Comparison of ENCODE assay signal across 27 cellular contexts in genomic region chr1:8899046-8899445, GRCh38. TPM values are rescaled to one million over a fixed set of nuclear protein-coding genes. Genes with fewer than 3 reads are reported as not detected.
DNase-seq lines count a peak whose midpoint lies in the region; ATAC-seq, FAIRE-seq and TF ChIP-seq lines count a peak whose summit lies in the region.
"Had no signal": no experiment of that assay in that cellular context is flagged by ENCODE, and none has a peak within 500 bp of the region (broad histone marks: within the 10 kb centered on the region; RNA-seq: fewer than 3 reads in every experiment).

No MANE protein-coding gene starts in this region.

- H3K9me3 Mint-ChIP-seq in T-helper 2 cell treated with Interferon-gamma antibody and Interleukin-4, amounts not matched to agents 5 μg/mL and 100 μg/mL, for 36 hours, result peaks cover 10% of the 10 kb centered on the region
- peaks cover 12% of the 10 kb centered on the region for H3K9me3 Mint-ChIP-seq in activated CD4-positive, alpha-beta memory T cell treated with anti-CD3 and anti-CD28 coated beads for 36 hours

- H3K27ac ChIP-seq in A549, result peak overlapping the region; percentile 81 to 96
- H3K27ac ChIP-seq in colonic mucosa, result peak overlapping the region; percentile 37
- H3K27ac ChIP-seq: BLaER1, KMS-11, lower lobe of right lung, Peyer's patch, vagina had no signal

- H3K27me3 ChIP-seq in colonic mucosa, result no peaks in the 10 kb centered on the region
- H3K27me3 ChIP-seq: BLaER1, Peyer's patch, suprapubic skin, vagina had no signal

- H3K4me3 ChIP-seq in A549 (no peak overlapping the region), colonic mucosa (no peak overlapping the region)
- H3K4me3 ChIP-seq: BLaER1, lower lobe of right lung, Peyer's patch, suprapubic skin, vagina had no signal

- peak overlapping the region; percentile 96 for H3K27ac Mint-ChIP-seq in T-helper 2 cell treated with Interferon-gamma antibody and Interleukin-4, amounts not matched to agents 5 μg/mL and 100 μg/mL, for 36 hours
- peak overlapping the region; percentile 99 for H3K27ac Mint-ChIP-seq in activated CD4-positive, alpha-beta memory T cell treated with anti-CD3 and anti-CD28 coated beads for 36 hours

- POLR2A ChIA-PET in A549 (lab: Yijun Ruan, JAX), result no interaction called here
- POLR2A ChIA-PET in activated CD4-positive, alpha-beta memory T cell treated with anti-CD3 and anti-CD28 coated beads for 36 hours (lab: Charles Lee), result interaction anchor here (0.6 to 4.4 kb wide), 3 partner anchors 8 to 25 kb away, joined by 3 to 39 read pairs (median 5); partner anchors contain the start of gene ENO1

- no peak overlapping the region for H3K9ac ChIP-seq in colonic mucosa (ENCODE audit: low read depth in 2 of 2, low read length in 2 of 2)
- H3K9ac ChIP-seq: BLaER1, KMS-11 had no signal

- peaks cover 32% of the 10 kb centered on the region for H3K4me1 Mint-ChIP-seq in T-helper 2 cell treated with Interferon-gamma antibody and Interleukin-4, amounts not matched to agents 5 μg/mL and 100 μg/mL, for 36 hours (ENCODE audit: low read depth)
- H3K4me1 Mint-ChIP-seq in activated CD4-positive, alpha-beta memory T cell treated with anti-CD3 and anti-CD28 coated beads for 36 hours (ENCODE audit: low read depth), result peaks cover 47% of the 10 kb centered on the region

- CTCF ChIA-PET in A549 (lab: Yijun Ruan, JAX), result interaction anchor here (0.9 to 2.4 kb wide), 3 partner anchors 19 to 106 kb away, joined by 3 to 6 read pairs (median 3); no protein-coding TSS in a partner anchor
- CTCF ChIA-PET in activated CD4-positive, alpha-beta memory T cell treated with anti-CD3 and anti-CD28 coated beads for 36 hours (lab: Charles Lee), result interaction anchor here (1.6 to 2.6 kb wide), 2 partner anchors 89 to 106 kb away, joined by 5 to 10 read pairs; no protein-coding TSS in a partner anchor

- WGBS in A549 (ENCODE audit: missing lambda C conversion rate), result 91% methylated on average over 7 of the region's 7 CpGs

- DNase-seq in T-helper 2 cell treated with Interferon-gamma antibody and Interleukin-4, amounts not matched to agents 5 μg/mL and 100 μg/mL, for 36 hours (ENCODE audit: low spot score), result no peak
- DNase-seq in T-helper 2 cell (no peak), A549 (ENCODE audit: low read depth in 1 of 2, low spot score in 1 of 2) (no peak), colonic mucosa (no peak), 8988T (no peak), Ammon's horn (ENCODE audit: low spot score) (no peak), left lobe of liver (ENCODE audit: low spot score) (no peak)
- DNase-seq in activated CD4-positive, alpha-beta memory T cell treated with anti-CD3 and anti-CD28 coated beads for 36 hours, result no peak
- DNase-seq: dermis blood vessel endothelial cell, EL, erythroblast, foreskin melanocyte, hippocampal formation, lower lobe of right lung, NCI-H2029, Peyer's patch had no signal

- TF ChIP-seq CTCF in A549 (IDR thresholded peaks at IDR 0.05) (no peak), colonic mucosa (IDR thresholded peaks at IDR 0.05) (no peak)

- H3K4me1 ChIP-seq in A549, result peaks cover 34% of the 10 kb centered on the region
- no peaks in the 10 kb centered on the region for H3K4me1 ChIP-seq in colonic mucosa

- no peaks in the 10 kb centered on the region for H3K36me3 ChIP-seq in colonic mucosa
- H3K36me3 ChIP-seq: BLaER1, lower lobe of right lung, Peyer's patch, suprapubic skin, vagina had no signal

- TF ChIP-seq RAD21 in A549 (conservative IDR thresholded peaks at IDR 0.05 in 1 of 2, IDR thresholded peaks at IDR 0.05 in 1 of 2), result no peak

- peaks cover 19% of the 10 kb centered on the region for H3K36me3 Mint-ChIP-seq in T-helper 2 cell treated with Interferon-gamma antibody and Interleukin-4, amounts not matched to agents 5 μg/mL and 100 μg/mL, for 36 hours (ENCODE audit: low read depth)
- peaks cover 8% of the 10 kb centered on the region for H3K36me3 Mint-ChIP-seq in activated CD4-positive, alpha-beta memory T cell treated with anti-CD3 and anti-CD28 coated beads for 36 hours

- ATAC-seq in A549 (no peak), left lobe of liver (no peak)

- H3K9me3 ChIP-seq in A549 (peaks cover 5% of the 10 kb centered on the region; the same call in 1 of the 3 replicates), colonic mucosa (no peaks in the 10 kb centered on the region)
- H3K9me3 ChIP-seq: lower lobe of right lung, Peyer's patch, suprapubic skin, vagina had no signal

- H3K27me3 Mint-ChIP-seq in T-helper 2 cell treated with Interferon-gamma antibody and Interleukin-4, amounts not matched to agents 5 μg/mL and 100 μg/mL, for 36 hours (ENCODE audit: low read depth), result no peaks in the 10 kb centered on the region
- H3K27me3 Mint-ChIP-seq in activated CD4-positive, alpha-beta memory T cell treated with anti-CD3 and anti-CD28 coated beads for 36 hours, result no peaks in the 10 kb centered on the region

- FAIRE-seq in A549 (lab: Jason Lieb, UNC), result no peak
- FAIRE-seq: bronchial epithelial cell, D721Med, islet of Langerhans had no signal

- no peak for TF ChIP-seq POLR2A in A549 (IDR thresholded peaks at IDR 0.05; ENCODE audit: low read length)

- H3K4me3 Mint-ChIP-seq in T-helper 2 cell treated with Interferon-gamma antibody and Interleukin-4, amounts not matched to agents 5 μg/mL and 100 μg/mL, for 36 hours, result no peak overlapping the region
- H3K4me3 Mint-ChIP-seq in activated CD4-positive, alpha-beta memory T cell treated with anti-CD3 and anti-CD28 coated beads for 36 hours, result no peak overlapping the region

- TF ChIP-seq EP300 in A549 (IDR thresholded peaks at IDR 0.05), result no peak

- H3K4me2 ChIP-seq in A549, result no peak overlapping the region; the same call in 2 of the 3 replicates
- H3K4me2 ChIP-seq: BLaER1, KMS-11 had no signal

- intact Hi-C loops in activated CD4-positive, alpha-beta memory T cell treated with anti-CD3 and anti-CD28 coated beads for 36 hours (cut with micrococcal nuclease), result no loop called here
- intact Hi-C loops in colonic mucosa (cut with DNase I), result no loop called here

TF ChIP-seq in A549, 52 proteins besides CTCF, POLR2A, EP300 and RAD21 (continues in another document):
- TF ChIP-seq PBX3 (IDR thresholded peaks at IDR 0.05) (no peak), EHF (CRISPR knock-in tag; IDR thresholded peaks at IDR 0.05) (no peak), BCL3 (IDR thresholded peaks at IDR 0.05) (no peak), NPAS2 (CRISPR knock-in tag; IDR thresholded peaks at IDR 0.05; ENCODE audit: borderline replicate concordance) (no peak), GATA3 (IDR thresholded peaks at IDR 0.05; ENCODE audit: borderline replicate concordance) (no peak), FOSL2 (IDR thresholded peaks at IDR 0.05) (no peak), FOSL2 (CRISPR knock-in tag; IDR thresholded peaks at IDR 0.05) (no peak), HDAC2 (IDR thresholded peaks at IDR 0.05) (no peak), MYC (IDR thresholded peaks at IDR 0.05; ENCODE audit: borderline replicate concordance, low read length) (no peak), JUN (IDR thresholded peaks at IDR 0.05) (no peak), CHD2 (IDR thresholded peaks at IDR 0.05; ENCODE audit: low read length, partially characterized antibody) (no peak), CBX2 (IDR thresholded peaks at IDR 0.05; ENCODE audit: borderline replicate concordance, low read depth) (no peak), KDM5A (IDR thresholded peaks at IDR 0.05) (no peak), USF2 (IDR thresholded peaks at IDR 0.05) (no peak)

RNA-seq across cellular contexts. Expression of gene ENO1, which starts 20.6 kb away (rescaled TPM):
- 1,899 and 1,948 TPM in 2 replicates for polyA plus RNA-seq in A549 (2011; rRNA removed)
- 2,304 and 2,482 TPM in 2 replicates for polyA plus RNA-seq in A549 (2012; cell fraction: cytosol; rRNA removed)
- 3,157 and 3,429 TPM in 2 replicates for polyA plus RNA-seq in A549 (2012; cell fraction: nucleus; rRNA removed)
- 2,937 to 2,981 TPM (median 2,952 TPM) in 3 replicates for polyA plus RNA-seq in A549 (2017; fragmentation: RNase III; extraction: RNeasy Plus Mini Kit Qiagen cat#74134 plus additional on column Dnase treatment)
- polyA minus RNA-seq in A549 (2011; rRNA and poly(A)+ RNA removed), result 2,309 and 2,515 TPM in 2 replicates
- 1,000 to 10,000 TPM; 3,008 to 3,028 TPM for total RNA-seq in activated CD4-positive, alpha-beta memory T cell treated with anti-CD3 and anti-CD28 coated beads for 36 hours
- total RNA-seq in colonic mucosa, result 1,000 to 10,000 TPM in 1 of 2 donors, 100 to 1,000 TPM in 1; 982 to 1,067 TPM
- total RNA-seq in left lobe of liver, result 382 TPM

RNA-seq across cellular contexts. Expression of gene CA6, which starts 46.6 kb away (rescaled TPM):
- polyA plus RNA-seq in A549 (2011; rRNA removed), result not detected in 2 replicates
- polyA plus RNA-seq in A549 (2012; cell fraction: cytosol; rRNA removed), result not detected in 2 replicates
- not detected in 2 replicates for polyA plus RNA-seq in A549 (2012; cell fraction: nucleus; rRNA removed)
- not detected in 3 replicates for polyA plus RNA-seq in A549 (2017; fragmentation: RNase III; extraction: RNeasy Plus Mini Kit Qiagen cat#74134 plus additional on column Dnase treatment)
- not detected in 2 replicates for polyA minus RNA-seq in A549 (2011; rRNA and poly(A)+ RNA removed)
- under 1 TPM; 0.17 to 0.26 TPM for total RNA-seq in activated CD4-positive, alpha-beta memory T cell treated with anti-CD3 and anti-CD28 coated beads for 36 hours
- not detected for total RNA-seq in colonic mucosa
- not detected for total RNA-seq in left lobe of liver
- total RNA-seq: A172, bronchial epithelial cell, dermis blood vessel endothelial cell, H4, lower lobe of right lung, omental fat pad, Peyer's patch, renal cortical epithelial cell, vagina had no signal
